Comparison of ENCODE assay signal across 8 cellular contexts in the genomic region with DNA sequence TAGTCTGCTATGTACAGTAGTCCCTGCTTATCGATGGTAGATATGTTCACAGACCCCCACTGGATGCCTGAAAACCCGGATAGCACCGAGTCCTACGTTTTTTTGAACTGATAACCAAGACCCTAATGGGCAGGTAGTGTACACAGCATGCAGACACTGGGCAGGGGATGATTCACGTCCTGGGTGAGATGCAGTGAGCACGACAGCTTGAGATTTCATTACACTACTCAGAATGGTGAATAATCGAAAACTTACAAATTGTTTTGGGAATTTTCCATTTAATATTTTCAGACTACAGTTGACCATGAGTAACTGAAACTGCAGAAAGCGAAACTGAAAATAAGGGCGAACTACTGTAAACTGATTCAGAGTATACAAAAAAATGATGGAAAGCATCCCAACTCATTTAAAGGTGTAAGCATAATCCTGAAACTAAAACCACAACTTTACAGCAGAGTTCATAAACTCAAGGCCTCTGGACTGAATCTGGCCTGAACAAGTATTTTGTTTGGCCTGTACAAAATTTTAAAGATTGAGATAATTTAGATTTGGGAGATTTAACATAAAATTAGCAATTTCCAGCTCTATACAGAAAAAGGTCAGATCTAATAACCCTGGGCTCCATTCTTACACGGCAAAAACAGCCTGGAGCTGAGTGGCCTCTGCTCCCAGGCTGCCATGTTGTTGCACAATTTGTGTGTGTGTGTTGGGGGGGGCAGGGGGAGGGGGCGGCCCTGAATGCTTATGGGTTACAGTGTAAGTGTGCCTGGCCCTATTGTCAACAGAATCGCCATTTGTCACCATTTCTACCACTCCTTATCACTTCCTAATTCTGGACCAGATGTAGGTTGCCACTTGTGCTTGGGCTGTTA. TPM values are rescaled to one million over a fixed set of nuclear protein-coding genes. Genes with fewer than 3 reads are reported as not detected.
DNase-seq lines count a peak whose midpoint lies in the region; ATAC-seq and TF ChIP-seq lines count a peak whose summit lies in the region.

No MANE protein-coding gene starts in this region.

- peak overlapping the region; percentile 92 to 94 for H3K27ac Mint-ChIP-seq in T-cell
- peak overlapping the region; percentile 80 to 95 (median 92) for H3K27ac Mint-ChIP-seq in naive thymus-derived CD8-positive, alpha-beta T cell

- ATAC-seq in Right ventricle myocardium inferior (peak; percentile 54), T-cell (replicated peaks in 1 of 4) (peak; percentile 37 to 75 (median 56)), HG03108 (IDR thresholded peaks at IDR 0.05; ENCODE audit: unreplicated experiment) (no peak), HG03045 (IDR thresholded peaks at IDR 0.05; ENCODE audit: unreplicated experiment) (no peak)
- ATAC-seq in naive thymus-derived CD8-positive, alpha-beta T cell = peak; percentile 64 to 74

- H3K4me1 Mint-ChIP-seq in T-cell = peaks cover 23 to 32% (median 24%) of the 10 kb centered on the region in 3 donors
- H3K4me1 Mint-ChIP-seq in naive thymus-derived CD8-positive, alpha-beta T cell = peaks cover 2 to 22% (median 20%) of the 10 kb centered on the region in 4 donors

- peak overlapping the region; percentile 72 to 79 (median 78) for H3K4me3 Mint-ChIP-seq in T-cell
- peak overlapping the region; percentile 74 to 87 (median 82) for H3K4me3 Mint-ChIP-seq in naive thymus-derived CD8-positive, alpha-beta T cell

- intact Hi-C loops in Right ventricle myocardium inferior (cut with DNase I) (no loop called here), cardiac septum (cut with DNase I) (no loop called here), dorsolateral prefrontal cortex (cut with DNase I) (no loop called here)

- peak overlapping the region in 38 of 59 donors; percentile 1 to 49 (median 20) for H3K4me3 ChIP-seq in dorsolateral prefrontal cortex

- peak overlapping the region in 7 of 59 donors; percentile 2 to 47 (median 26) for H3K27ac ChIP-seq in dorsolateral prefrontal cortex

- POLR2A ChIA-PET in T-cell (lab: Charles Lee) = no interaction called here
- POLR2A ChIA-PET in naive thymus-derived CD8-positive, alpha-beta T cell (lab: Charles Lee) = interaction anchor here (2.5 kb wide), 1 partner anchor 10 kb away, joined by 9 read pairs; no protein-coding TSS in a partner anchor

- H3K9me3 Mint-ChIP-seq in T-cell = no peaks in the 10 kb centered on the region
- H3K9me3 Mint-ChIP-seq in naive thymus-derived CD8-positive, alpha-beta T cell = no peaks in the 10 kb centered on the region

- H3K27me3 Mint-ChIP-seq in T-cell = no peaks in the 10 kb centered on the region
- no peaks in the 10 kb centered on the region for H3K27me3 Mint-ChIP-seq in naive thymus-derived CD8-positive, alpha-beta T cell

- H3K27me3 ChIP-seq in dorsolateral prefrontal cortex = no peaks in the 10 kb centered on the region

- CTCF ChIA-PET in T-cell (lab: Charles Lee) = interaction anchor here in 1 of 2 donors (0.6 kb wide), 1 partner anchor 975 kb away, joined by 3 read pairs; no protein-coding TSS in a partner anchor

- H3K36me3 Mint-ChIP-seq in T-cell = peaks cover 12% of the 10 kb centered on the region
- H3K36me3 Mint-ChIP-seq in naive thymus-derived CD8-positive, alpha-beta T cell = no peaks in the 10 kb centered on the region

- no peak for TF ChIP-seq CTCF in dorsolateral prefrontal cortex (IDR thresholded peaks at IDR 0.05 in 54 of 56, conservative IDR thresholded peaks at IDR 0.05 in 2 of 56; ENCODE audit: low read depth in 1 of 56, partially characterized antibody in 56 of 56)

- no peak for DNase-seq in Right ventricle myocardium inferior (ENCODE audit: missing footprints)
- no peak for DNase-seq in cardiac septum (ENCODE audit: low spot score)
- peak in 9 of 34 experiments; percentile 3 to 27 (median 20) for DNase-seq in T-cell
- no peak for DNase-seq in dorsolateral prefrontal cortex
- peak in 3 of 10 donors; percentile 6 to 24 (median 15) for DNase-seq in naive thymus-derived CD8-positive, alpha-beta T cell
- no peak for DNase-seq in SKM-1 treated with dmso at 0.1 percent for 144 hours (lab: John Stamatoyannopoulos, UW; ENCODE audit: unreplicated experiment)

RNA-seq across cellular contexts. Expression of a gene that starts 34.9 kb away (rescaled TPM):
- total RNA-seq in Right ventricle myocardium inferior (7.4 TPM), cardiac septum (8.5 TPM), T-cell (10 to 100 TPM in 4 of 5 donors, 1 to 10 TPM in 1; 6.9 to 31.7 (median 23.7) TPM), dorsolateral prefrontal cortex (10 to 100 TPM; 25.7 to 63.7 (median 39.6) TPM)
- total RNA-seq in naive thymus-derived CD8-positive, alpha-beta T cell = 10 to 100 TPM; 18.0 to 19.9 TPM
- polyA plus RNA-seq in naive thymus-derived CD8-positive, alpha-beta T cell = 10 to 100 TPM in 2 of 3 donors, 1 to 10 TPM in 1; 6.4 to 13.3 (median 10.1) TPM

Comparison
In these comparisons a context has a peak if more than half of its experiments do, and no peak if none do; other contexts are left out.
1. ATAC-seq: peak in Right ventricle myocardium inferior (single experiment), T-cell (4 of 4) and naive thymus-derived CD8-positive, alpha-beta T cell (2 of 2); none in HG03108 (single experiment) and HG03045 (single experiment).